In genomic region chr20:62832951-62833391, GRCh38 we compare ENCODE assay signal across 9 cellular contexts. TPM values are rescaled to one million over a fixed set of nuclear protein-coding genes. Genes with fewer than 3 reads are reported as not detected.
A peak's percentile ranks its signal among the peaks of the same experiment; 100 is the strongest.
DNase-seq lines count a peak whose midpoint lies in the region; TF ChIP-seq lines count a peak whose summit lies in the region.
"Had no signal": no experiment of that assay in that cellular context is flagged by ENCODE, and none has a peak within 500 bp of the region (broad histone marks: within the 10 kb centered on the region; RNA-seq: fewer than 3 reads in every experiment).

No MANE protein-coding gene starts in this region.

- TF ChIP-seq CTCF in dorsolateral prefrontal cortex (IDR thresholded peaks at IDR 0.05 in 54 of 56, conservative IDR thresholded peaks at IDR 0.05 in 2 of 56; ENCODE audit: low read depth in 1 of 56, partially characterized antibody in 56 of 56) (no peak), tibial nerve (IDR thresholded peaks at IDR 0.05) (no peak), testis (IDR thresholded peaks at IDR 0.05) (no peak)

- intact Hi-C loops in dorsolateral prefrontal cortex (cut with DNase I), result no loop called here
- intact Hi-C loops in testis (cut with DNase I; ENCODE audit: low total_unique reads), result no loop called here

- peak overlapping the region; percentile 79 for H3K4me2 ChIP-seq in Karpas-422 (ENCODE audit: low read depth, low read length, poor library complexity, severe bottlenecking)

- peak overlapping the region; percentile 28 for H3K4me3 Mint-ChIP-seq in T-helper 2 cell treated with Interferon-gamma antibody and Interleukin-4, amounts not matched to agents 5 μg/mL and 100 μg/mL, for 36 hours

- no peaks in the 10 kb centered on the region for H4K20me1 ChIP-seq in Karpas-422 (ENCODE audit: insufficient read depth, low read depth, low read length)

- H3K9me2 ChIP-seq in Karpas-422 (replicated peaks; ENCODE audit: insufficient read depth, low read length), result no peaks in the 10 kb centered on the region

- H2AFZ ChIP-seq in Karpas-422 (ENCODE audit: low read length), result peak overlapping the region; percentile 47; the same call in 1 of the 2 replicates

- TF ChIP-seq EP300 in tibial nerve (IDR thresholded peaks at IDR 0.05), result no peak

- TF ChIP-seq POLR2A in tibial nerve (IDR thresholded peaks at IDR 0.05), result no peak
- no peak for TF ChIP-seq POLR2A in testis (IDR thresholded peaks at IDR 0.05)

- H3K27me3 ChIP-seq in Karpas-422 (ENCODE audit: low read length) (no peaks in the 10 kb centered on the region), dorsolateral prefrontal cortex (no peaks in the 10 kb centered on the region), tibial nerve (no peaks in the 10 kb centered on the region), testis (no peaks in the 10 kb centered on the region)

- peak overlapping the region; percentile 93 for H3K27ac ChIP-seq in Karpas-422 (ENCODE audit: low read length)
- peak overlapping the region in 41 of 59 donors; percentile 3 to 88 (median 78) for H3K27ac ChIP-seq in dorsolateral prefrontal cortex
- peak overlapping the region; percentile 49 to 81 (median 77) for H3K27ac ChIP-seq in tibial nerve
- H3K27ac ChIP-seq in testis, result no peak overlapping the region

- no peak for DNase-seq in T-helper 2 cell treated with Interferon-gamma antibody and Interleukin-4, amounts not matched to agents 5 μg/mL and 100 μg/mL, for 36 hours (ENCODE audit: low spot score)
- DNase-seq in T-helper 2 cell (no peak), Karpas-422 (no peak), dorsolateral prefrontal cortex (peak in 1 of 10 donors; percentile 44), tibial nerve (ENCODE audit: low spot score in 2 of 2) (no peak), EL (no peak), testis (no peak), dermis blood vessel endothelial cell (no peak)

- H3K4me1 Mint-ChIP-seq in T-helper 2 cell treated with Interferon-gamma antibody and Interleukin-4, amounts not matched to agents 5 μg/mL and 100 μg/mL, for 36 hours (ENCODE audit: low read depth), result peaks cover 8% of the 10 kb centered on the region

- no peaks in the 10 kb centered on the region for H3K9me3 Mint-ChIP-seq in T-helper 2 cell treated with Interferon-gamma antibody and Interleukin-4, amounts not matched to agents 5 μg/mL and 100 μg/mL, for 36 hours

- peak overlapping the region; percentile 69 for H3K9ac ChIP-seq in Karpas-422 (ENCODE audit: low read length)

- H3K4me3 ChIP-seq in Karpas-422 (ENCODE audit: low read length) (peak overlapping the region; percentile 59), dorsolateral prefrontal cortex (peak overlapping the region in 1 of 59 donors; percentile 8), tibial nerve (peak overlapping the region in 1 of 4 donors; percentile 3), testis (no peak overlapping the region)

- H3K79me2 ChIP-seq in Karpas-422 (ENCODE audit: low read length), result no peaks in the 10 kb centered on the region

- no peaks in the 10 kb centered on the region for H3K9me3 ChIP-seq in Karpas-422 (ENCODE audit: low read length)
- H3K9me3 ChIP-seq in tibial nerve, result no peaks in the 10 kb centered on the region
- no peaks in the 10 kb centered on the region for H3K9me3 ChIP-seq in testis

- 40 to 43% methylated on average over 14 of the region's 14 CpGs for WGBS in tibial nerve, 2 donors
- WGBS in testis, 2 donors, result 64 to 69% methylated on average over 14 of the region's 14 CpGs

- no peaks in the 10 kb centered on the region for H3K27me3 Mint-ChIP-seq in T-helper 2 cell treated with Interferon-gamma antibody and Interleukin-4, amounts not matched to agents 5 μg/mL and 100 μg/mL, for 36 hours (ENCODE audit: low read depth)

- no peaks in the 10 kb centered on the region for H3K36me3 Mint-ChIP-seq in T-helper 2 cell treated with Interferon-gamma antibody and Interleukin-4, amounts not matched to agents 5 μg/mL and 100 μg/mL, for 36 hours (ENCODE audit: low read depth)

- peaks cover 60% of the 10 kb centered on the region for H3K4me1 ChIP-seq in Karpas-422 (ENCODE audit: low read length)
- peaks cover 0 to 40% (median 22%) of the 10 kb centered on the region in 4 donors for H3K4me1 ChIP-seq in tibial nerve
- H3K4me1 ChIP-seq in testis, result no peaks in the 10 kb centered on the region

- no peaks in the 10 kb centered on the region for H3K36me3 ChIP-seq in Karpas-422 (ENCODE audit: insufficient read depth, low read length)
- H3K36me3 ChIP-seq in tibial nerve, result peaks cover 0 to 41% (median 0%) of the 10 kb centered on the region in 3 donors
- no peaks in the 10 kb centered on the region for H3K36me3 ChIP-seq in testis (ENCODE audit: low read depth, missing control alignments)

- no peak overlapping the region for H3K27ac Mint-ChIP-seq in T-helper 2 cell treated with Interferon-gamma antibody and Interleukin-4, amounts not matched to agents 5 μg/mL and 100 μg/mL, for 36 hours

RNA-seq across cellular contexts. Expression of gene COL9A3, which starts 16.1 kb away (rescaled TPM):
- 41.2 and 87.5 TPM in 2 replicates for total RNA-seq in Karpas-422 (2014; rRNA removed; shearing (Covaris generic); ENCODE audit: low replicate concordance)
- total RNA-seq in dorsolateral prefrontal cortex (100 to 1,000 TPM in 8 of 120 experiments, 10 to 100 TPM in 112; 15.9 to 126 (median 44.6) TPM), tibial nerve (10 to 100 TPM; 51.3 to 81.2 (median 63.5) TPM), testis (10 to 100 TPM; 19.1 to 50.6 TPM), dermis blood vessel endothelial cell (1.3 and 1.9 TPM in 2 replicates)
- polyA plus RNA-seq in testis (ENCODE audit: insufficient read depth, low read depth, low replicate concordance), result 21.3 TPM
- total RNA-seq: activated CD8-positive, alpha-beta memory T cell treated with anti-CD3 and anti-CD28 coated beads for 36 hours had no signal

RNA-seq across cellular contexts. Expression of gene OGFR, which starts 28.3 kb away (rescaled TPM):
- total RNA-seq in Karpas-422 (2014; rRNA removed; shearing (Covaris generic); ENCODE audit: low replicate concordance), result 23.8 and 99.0 TPM in 2 replicates
- total RNA-seq in dorsolateral prefrontal cortex, result 100 to 1,000 TPM in 1 of 120 experiments, 10 to 100 TPM in 119; 40.5 to 100 (median 61.4) TPM
- total RNA-seq in tibial nerve, result 100 to 1,000 TPM in 1 of 4 donors, 10 to 100 TPM in 3; 67.1 to 108 (median 80.8) TPM
- total RNA-seq in testis, result 10 to 100 TPM; 46.6 to 57.0 TPM
- 23.7 TPM for polyA plus RNA-seq in testis (ENCODE audit: insufficient read depth, low read depth, low replicate concordance)
- 48.8 and 58.4 TPM in 2 replicates for total RNA-seq in dermis blood vessel endothelial cell

RNA-seq across cellular contexts. Expression of gene TCFL5, which starts 28.7 kb away (rescaled TPM):
- total RNA-seq in Karpas-422 (2014; rRNA removed; shearing (Covaris generic); ENCODE audit: low replicate concordance), result 11.3 and 11.5 TPM in 2 replicates
- total RNA-seq in dorsolateral prefrontal cortex (10 to 100 TPM; 15.1 to 52.2 (median 27.7) TPM), tibial nerve (10 to 100 TPM in 3 of 4 donors, 1 to 10 TPM in 1; 9.8 to 25.1 (median 16.2) TPM), testis (10 to 100 TPM; 66.4 to 85.3 TPM), dermis blood vessel endothelial cell (14.1 and 14.8 TPM in 2 replicates)
- polyA plus RNA-seq in testis (ENCODE audit: insufficient read depth, low read depth, low replicate concordance), result 184 TPM

RNA-seq across cellular contexts. Expression of gene MRGBP, which starts 36.7 kb away (rescaled TPM):
- total RNA-seq in Karpas-422 (2014; rRNA removed; shearing (Covaris generic); ENCODE audit: low replicate concordance), result 17.9 and 31.9 TPM in 2 replicates
- total RNA-seq in dorsolateral prefrontal cortex (10 to 100 TPM in 44 of 120 experiments, 1 to 10 TPM in 76; 7.2 to 12.6 (median 9.5) TPM), tibial nerve (10 to 100 TPM; 12.0 to 15.3 (median 13.6) TPM), testis (10 to 100 TPM; 52.5 to 56.7 TPM), dermis blood vessel endothelial cell (18.5 and 19.5 TPM in 2 replicates)
- polyA plus RNA-seq in testis (ENCODE audit: insufficient read depth, low read depth, low replicate concordance), result 98.3 TPM

Comparison
In these comparisons a context has a peak if more than half of its experiments do, and no peak if none do; other contexts are left out.
1. H3K27ac ChIP-seq: peak in Karpas-422 (single experiment), dorsolateral prefrontal cortex (41 of 59) and tibial nerve (4 of 4); none in testis (0 of 2).